In genomic region chr10:60310746-60311145, GRCh38 we compare ENCODE assay signal across 19 cellular contexts.
DNase-seq lines count a peak whose midpoint lies in the region; ATAC-seq and TF ChIP-seq lines count a peak whose summit lies in the region.
"Had no signal": no experiment of that assay in that cellular context is flagged by ENCODE, and none has a peak within 500 bp of the region (broad histone marks: within the 10 kb centered on the region; RNA-seq: fewer than 3 reads in every experiment).

No MANE protein-coding gene starts in this region.

- WGBS in SK-N-SH (ENCODE audit: low lambda C conversion rate): 7% methylated on average over 2 of the region's 2 CpGs

- peak overlapping the region; percentile 55 for H3K27ac Mint-ChIP-seq in activated T-cell treated with anti-CD3 and anti-CD28 coated beads, Interleukin-2, amount 50 U/mL, for 72 hours
- H3K27ac Mint-ChIP-seq in GM23338: no peak overlapping the region
- H3K27ac Mint-ChIP-seq: CD8-positive, alpha-beta T cell had no signal

- peak; percentile 13 to 41; a peak in 3 of 4 replicates for TF ChIP-seq EP300 in SK-N-SH (IDR thresholded peaks at IDR 0.05; ENCODE audit: borderline replicate concordance in 1 of 2, low read depth in 1 of 2, low read length in 1 of 2)

- H3K27ac ChIP-seq in SK-N-SH (ENCODE audit: low read depth in 2 of 2, low read length in 1 of 2): peak overlapping the region; percentile 67 to 92; a peak in 2 of 4 replicates
- H3K27ac ChIP-seq in left lung: no peak overlapping the region
- no peak overlapping the region for H3K27ac ChIP-seq in GM23338 (ENCODE audit: low read depth)
- H3K27ac ChIP-seq in breast epithelium: no peak overlapping the region
- H3K27ac ChIP-seq: BLaER1, SK-N-MC had no signal

- H3K9me2 ChIP-seq in SK-N-SH (no peaks in the 10 kb centered on the region), GM23338 (ENCODE audit: insufficient read depth) (no peaks in the 10 kb centered on the region; the same call in none of the 2 replicates)

- no peaks in the 10 kb centered on the region for H3K36me3 Mint-ChIP-seq in activated T-cell treated with anti-CD3 and anti-CD28 coated beads, Interleukin-2, amount 50 U/mL, for 72 hours (ENCODE audit: insufficient read depth in 2 of 2)
- H3K36me3 Mint-ChIP-seq in activated T-cell treated with anti-CD3 and anti-CD28 coated beads, Interleukin-2, amount 50 U/mL, for 4 hours (ENCODE audit: insufficient read depth): peaks cover 3% of the 10 kb centered on the region
- H3K36me3 Mint-ChIP-seq in GM23338 (ENCODE audit: low read depth): no peaks in the 10 kb centered on the region
- H3K36me3 Mint-ChIP-seq: CD8-positive, alpha-beta T cell had no signal

- intact Hi-C loops in left lung (cut with DNase I): no loop called here
- intact Hi-C loops in breast epithelium (cut with DNase I; ENCODE audit: low total_unique reads): no loop called here

- CTCF ChIA-PET in SK-N-SH (lab: Yijun Ruan, JAX): no interaction called here

- H3K36me3 ChIP-seq in SK-N-SH (replicated peaks in 1 of 2; ENCODE audit: control insufficient read depth in 1 of 2, insufficient read depth in 2 of 2, low read length in 1 of 2) (no peaks in the 10 kb centered on the region), left lung (no peaks in the 10 kb centered on the region), GM23338 (ENCODE audit: insufficient read depth) (no peaks in the 10 kb centered on the region), breast epithelium (no peaks in the 10 kb centered on the region)
- H3K36me3 ChIP-seq: BLaER1 had no signal

- H3F3A ChIP-seq in SK-N-SH (replicated peaks; ENCODE audit: insufficient read depth) (peaks cover 45% of the 10 kb centered on the region), GM23338 (replicated peaks; ENCODE audit: low read depth) (no peaks in the 10 kb centered on the region)

- DNase-seq in activated T-cell treated with anti-CD3 and anti-CD28 coated beads, Interleukin-2, amount 50 U/mL, for 72 hours: no peak
- DNase-seq in activated T-cell treated with anti-CD3 and anti-CD28 coated beads, Interleukin-2, amount 50 U/mL, for 4 hours: no peak
- no peak for DNase-seq in SK-N-SH
- no peak for DNase-seq in left lung
- peak; percentile 38 for DNase-seq in renal cortical epithelial cell (ENCODE audit: low read depth)
- DNase-seq in GM23338 (ENCODE audit: low spot score): no peak
- DNase-seq in breast epithelium (ENCODE audit: low spot score in 2 of 2): no peak
- DNase-seq: 8988T; CD8-positive, alpha-beta T cell; DMS79 treated with DMSO at 0.1 percent for 48 hours; GOT3; MV-4-11; NCI-H1417; NCI-H1930; NCI-H69; OCI-M1 had no signal

- TF ChIP-seq POLR2A in breast epithelium (IDR thresholded peaks at IDR 0.05): no peak

- H4K20me1 ChIP-seq in SK-N-SH (ENCODE audit: insufficient read depth) (no peaks in the 10 kb centered on the region), GM23338 (replicated peaks; ENCODE audit: insufficient read depth) (peaks cover 6% of the 10 kb centered on the region; the same call in 1 of the 2 replicates)
- H4K20me1 ChIP-seq: BLaER1 had no signal

- H3K9ac ChIP-seq in SK-N-SH: no peak overlapping the region
- H3K9ac ChIP-seq: BLaER1 had no signal

- ATAC-seq in activated T-cell treated with anti-CD3 and anti-CD28 coated beads, Interleukin-2, amount 50 U/mL, for 72 hours (replicated peaks in 1 of 2): no peak
- no peak for ATAC-seq in activated T-cell treated with anti-CD3 and anti-CD28 coated beads, Interleukin-2, amount 50 U/mL, for 4 hours
- peak; percentile 33 for ATAC-seq in left lung
- no peak for ATAC-seq in GM23338
- ATAC-seq in HG02571 (IDR thresholded peaks at IDR 0.05; ENCODE audit: unreplicated experiment): no peak
- ATAC-seq: CD8-positive, alpha-beta T cell had no signal

- no peak overlapping the region for H3K4me2 ChIP-seq in SK-N-SH
- no peak overlapping the region for H3K4me2 ChIP-seq in GM23338
- H3K4me2 ChIP-seq: BLaER1 had no signal

- peaks cover 9 to 51% of the 10 kb centered on the region in 2 experiments for H3K4me1 ChIP-seq in SK-N-SH (ENCODE audit: control insufficient read depth in 1 of 2, insufficient read depth in 2 of 2, low read depth in 1 of 2, low read length in 1 of 2)
- H3K4me1 ChIP-seq in left lung: peaks cover 0 to 9% of the 10 kb centered on the region in 2 donors
- H3K4me1 ChIP-seq in GM23338 (ENCODE audit: insufficient read depth): peaks cover 7% of the 10 kb centered on the region; the same call in 1 of the 2 replicates
- no peaks in the 10 kb centered on the region for H3K4me1 ChIP-seq in breast epithelium
- H3K4me1 ChIP-seq: BLaER1 had no signal

- TF ChIP-seq RAD21 in SK-N-SH (IDR thresholded peaks at IDR 0.05; ENCODE audit: low read length): no peak

- H3K27me3 ChIP-seq in SK-N-SH (ENCODE audit: insufficient read depth) (no peaks in the 10 kb centered on the region), left lung (no peaks in the 10 kb centered on the region), GM23338 (ENCODE audit: insufficient read depth) (no peaks in the 10 kb centered on the region), breast epithelium (no peaks in the 10 kb centered on the region)
- H3K27me3 ChIP-seq: BLaER1 had no signal

- no peak for TF ChIP-seq CTCF in SK-N-SH (IDR thresholded peaks at IDR 0.05)
- TF ChIP-seq CTCF in left lung (IDR thresholded peaks at IDR 0.05): no peak
- TF ChIP-seq CTCF in GM23338 (conservative IDR thresholded peaks at IDR 0.05; ENCODE audit: low read depth in 2 of 2): no peak
- no peak for TF ChIP-seq CTCF in breast epithelium (IDR thresholded peaks at IDR 0.05)

- H3K79me2 ChIP-seq in SK-N-SH (ENCODE audit: insufficient read depth): no peaks in the 10 kb centered on the region
- no peaks in the 10 kb centered on the region for H3K79me2 ChIP-seq in GM23338 (replicated peaks; ENCODE audit: insufficient read depth)

- H3K4me3 ChIP-seq in SK-N-SH (ENCODE audit: low read depth in 2 of 2, low read length in 1 of 2) (no peak overlapping the region), left lung (no peak overlapping the region), GM23338 (no peak overlapping the region), breast epithelium (no peak overlapping the region)
- H3K4me3 ChIP-seq: BLaER1, SK-N-MC had no signal

- peaks cover 45% of the 10 kb centered on the region for H3K4me1 Mint-ChIP-seq in activated T-cell treated with anti-CD3 and anti-CD28 coated beads, Interleukin-2, amount 50 U/mL, for 72 hours (ENCODE audit: low read depth)
- peaks cover 27% of the 10 kb centered on the region for H3K4me1 Mint-ChIP-seq in activated T-cell treated with anti-CD3 and anti-CD28 coated beads, Interleukin-2, amount 50 U/mL, for 4 hours (ENCODE audit: low read depth)
- peaks cover 10% of the 10 kb centered on the region; the same call in 2 of the 3 replicates for H3K4me1 Mint-ChIP-seq in GM23338

- 0 out of 2 replicates have a peak overlapping the region, but pooled peaks have one; percentile 34 for H2AFZ ChIP-seq in SK-N-SH (ENCODE audit: low read depth)
- no peak overlapping the region for H2AFZ ChIP-seq in GM23338

- no peaks in the 10 kb centered on the region for H3K9me3 Mint-ChIP-seq in activated T-cell treated with anti-CD3 and anti-CD28 coated beads, Interleukin-2, amount 50 U/mL, for 72 hours
- no peaks in the 10 kb centered on the region for H3K9me3 Mint-ChIP-seq in activated T-cell treated with anti-CD3 and anti-CD28 coated beads, Interleukin-2, amount 50 U/mL, for 4 hours
- H3K9me3 Mint-ChIP-seq in GM23338: no peaks in the 10 kb centered on the region
- H3K9me3 Mint-ChIP-seq: CD8-positive, alpha-beta T cell had no signal

- H3K9me3 ChIP-seq in SK-N-SH (no peaks in the 10 kb centered on the region), left lung (no peaks in the 10 kb centered on the region), breast epithelium (no peaks in the 10 kb centered on the region)
- H3K9me3 ChIP-seq: BLaER1 had no signal

- POLR2A ChIA-PET in SK-N-SH (lab: Yijun Ruan, JAX): no interaction called here

- H3K27me3 Mint-ChIP-seq in activated T-cell treated with anti-CD3 and anti-CD28 coated beads, Interleukin-2, amount 50 U/mL, for 72 hours (ENCODE audit: low read depth): no peaks in the 10 kb centered on the region
- no peaks in the 10 kb centered on the region for H3K27me3 Mint-ChIP-seq in activated T-cell treated with anti-CD3 and anti-CD28 coated beads, Interleukin-2, amount 50 U/mL, for 4 hours (ENCODE audit: low read depth)
- no peaks in the 10 kb centered on the region for H3K27me3 Mint-ChIP-seq in GM23338 (ENCODE audit: insufficient read depth, low read depth, poor library complexity)

- H3K4me3 Mint-ChIP-seq in activated T-cell treated with anti-CD3 and anti-CD28 coated beads, Interleukin-2, amount 50 U/mL, for 72 hours: no peak overlapping the region
- H3K4me3 Mint-ChIP-seq in activated T-cell treated with anti-CD3 and anti-CD28 coated beads, Interleukin-2, amount 50 U/mL, for 4 hours: no peak overlapping the region
- no peak overlapping the region for H3K4me3 Mint-ChIP-seq in GM23338
- H3K4me3 Mint-ChIP-seq: CD8-positive, alpha-beta T cell had no signal

TF ChIP-seq in SK-N-SH, 30 proteins besides CTCF, POLR2A, EP300 and RAD21 (continues in another document):
- no peak for TF ChIP-seq TAF1 (IDR thresholded peaks at IDR 0.05; ENCODE audit: borderline replicate concordance, low read depth, low read length)
- no peak for TF ChIP-seq MEF2A (IDR thresholded peaks at IDR 0.05; ENCODE audit: borderline replicate concordance, low read depth)
- TF ChIP-seq USF1 (IDR thresholded peaks at IDR 0.05; ENCODE audit: borderline replicate concordance, low read depth): no peak
- no peak for TF ChIP-seq FOXJ3 (CRISPR knock-in tag; IDR thresholded peaks at IDR 0.05)
- TF ChIP-seq RXRA (IDR thresholded peaks at IDR 0.05; ENCODE audit: borderline replicate concordance, low read depth): no peak

Comparison
In these comparisons a context has a peak if more than half of its experiments do, and no peak if none do; other contexts are left out.
1. H3K27ac ChIP-seq: peak in SK-N-SH (2 of 2); none in left lung (0 of 2), GM23338 (single experiment) and breast epithelium (0 of 2).